In genomic region chr19:45106363-45106762, GRCh38 we compare ENCODE assay signal across 3 cellular contexts. TPM values are rescaled to one million over a fixed set of nuclear protein-coding genes. Genes with fewer than 3 reads are reported as not detected.
"Had no signal": no experiment of that assay in that cellular context is flagged by ENCODE, and none has a peak within 500 bp of the region (broad histone marks: within the 10 kb centered on the region; RNA-seq: fewer than 3 reads in every experiment).

No MANE protein-coding gene starts in this region.

RNA-seq across cellular contexts. Expression of gene ZNF296, which starts 30.1 kb away (rescaled TPM):
- total RNA-seq: LHCN-M2, SJSA1 had no signal

RNA-seq across cellular contexts. Expression of gene NKPD1, which starts 54.4 kb away (rescaled TPM):
- total RNA-seq: Right ventricle myocardium superior, SJSA1 had no signal
